ENCODE assay signal across 20 cellular contexts in the genomic region with DNA sequence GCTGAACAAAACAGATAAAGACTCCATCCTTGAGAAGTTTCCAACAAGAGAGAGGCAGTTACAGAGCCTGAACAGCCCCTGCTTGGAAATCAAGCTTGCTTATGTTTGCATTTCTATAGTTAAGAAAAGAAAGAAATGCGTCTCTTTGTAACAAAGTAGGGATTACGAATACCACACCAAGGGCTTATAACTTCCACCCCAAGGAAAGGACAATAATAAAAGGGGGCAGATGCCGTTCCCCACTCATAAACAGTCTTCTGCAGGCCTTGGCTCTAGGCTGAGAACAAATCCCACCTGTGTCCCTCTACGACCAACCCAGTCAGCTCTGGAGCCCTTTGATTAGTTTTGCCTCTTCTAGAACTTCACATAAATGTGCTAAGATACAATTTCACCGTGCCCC.
"Had no signal": no experiment of that assay in that cellular context is flagged by ENCODE, and none has a peak within 500 bp of the region (broad histone marks: within the 10 kb centered on the region; RNA-seq: fewer than 3 reads in every experiment).

No MANE protein-coding gene starts in this region.

- H3K4me3 Mint-ChIP-seq: endodermal cell; naive thymus-derived CD8-positive, alpha-beta T cell; neural progenitor cell; type B pancreatic cell had no signal

- H3K9me3 Mint-ChIP-seq: naive thymus-derived CD8-positive, alpha-beta T cell; type B pancreatic cell had no signal

- H3K4me1 ChIP-seq: foreskin keratinocyte, neural progenitor cell, pancreas, suprapubic skin, thyroid gland had no signal

- H3K27me3 ChIP-seq: foreskin keratinocyte, hepatocyte, neural progenitor cell, pancreas, suprapubic skin, thyroid gland had no signal

- H3K4me3 ChIP-seq: coronary artery, hepatocyte, neural progenitor cell, pancreas, suprapubic skin, thyroid gland had no signal

- H3K27me3 Mint-ChIP-seq: naive thymus-derived CD8-positive, alpha-beta T cell; progenitor cell of endocrine pancreas; type B pancreatic cell had no signal

- H3K36me3 Mint-ChIP-seq: neural progenitor cell, type B pancreatic cell had no signal

- H3K9me3 ChIP-seq: pancreas, suprapubic skin, thyroid gland had no signal

- H3K36me3 ChIP-seq: neural progenitor cell, pancreas, suprapubic skin, thyroid gland had no signal

- H3K27ac Mint-ChIP-seq: endodermal cell, neural progenitor cell, progenitor cell of endocrine pancreas, type B pancreatic cell had no signal

- H3K4me1 Mint-ChIP-seq: endodermal cell, neural progenitor cell had no signal

- ATAC-seq: foreskin keratinocyte; naive thymus-derived CD8-positive, alpha-beta T cell; pancreas; stimulated activated naive CD8-positive, alpha-beta T cell treated with anti-CD3 and anti-CD28 coated beads, Interleukin-15, Interleukin-2, amounts not matched to agents 100 U/mL and 50 U/mL, for 24 hours had no signal

- H3K9ac ChIP-seq: neural progenitor cell had no signal

- DNase-seq: effector CD4-positive, alpha-beta T cell; endodermal cell; foreskin keratinocyte; head of caudate nucleus; kidney glomerular epithelial cell; mammary epithelial cell; naive thymus-derived CD8-positive, alpha-beta T cell; occipital lobe; pancreas; right cardiac atrium; small intestine; stimulated activated CD4-positive, alpha-beta T cell treated with anti-CD3 and anti-CD28 coated beads, Interleukin-2, amount 100 ng/mL, for 48 hours; stimulated activated naive CD8-positive, alpha-beta T cell treated with anti-CD3 and anti-CD28 coated beads, Interleukin-15, Interleukin-2, amounts not matched to agents 100 U/mL and 50 U/mL, for 24 hours; thyroid gland had no signal

- H3K27ac ChIP-seq: foreskin keratinocyte, hepatocyte, neural progenitor cell, pancreas, suprapubic skin, thyroid gland had no signal
